In genomic region chr1:16905856-16906702, GRCh38 we compare ENCODE assay signal across 1 cellular context.
TF ChIP-seq lines count a peak whose summit lies in the region.

No MANE protein-coding gene starts in this region.

TF ChIP-seq in IMR-90, 13 proteins besides CTCF, POLR2A, EP300 and RAD21 (continued from another document):
- TF ChIP-seq ELK1 (IDR thresholded peaks at IDR 0.05; ENCODE audit: borderline replicate concordance, low read depth, low read length): no peak
- TF ChIP-seq FOS (IDR thresholded peaks at IDR 0.05; ENCODE audit: low read depth, low read length): no peak
- TF ChIP-seq NFE2L2 (IDR thresholded peaks at IDR 0.05; ENCODE audit: low read depth, low read length): no peak
- TF ChIP-seq RCOR1 (IDR thresholded peaks at IDR 0.05; ENCODE audit: insufficient replicate concordance, low read length): no peak
- TF ChIP-seq BHLHE40 (IDR thresholded peaks at IDR 0.05; ENCODE audit: low read depth, low read length): no peak
- no peak for TF ChIP-seq MXI1 (IDR thresholded peaks at IDR 0.05; ENCODE audit: borderline replicate concordance, low read depth, low read length)
- TF ChIP-seq MAFK (IDR thresholded peaks at IDR 0.05; ENCODE audit: low read depth, low read length): no peak
- no peak for TF ChIP-seq USF2 (IDR thresholded peaks at IDR 0.05; ENCODE audit: low read depth, low read length)
- no peak for TF ChIP-seq SMC3 (IDR thresholded peaks at IDR 0.05; ENCODE audit: low read depth, low read length)
- no peak for TF ChIP-seq MAZ (IDR thresholded peaks at IDR 0.05; ENCODE audit: borderline replicate concordance, low read depth, low read length)
